ENCODE assay signal across 8 cellular contexts in the genomic region with DNA sequence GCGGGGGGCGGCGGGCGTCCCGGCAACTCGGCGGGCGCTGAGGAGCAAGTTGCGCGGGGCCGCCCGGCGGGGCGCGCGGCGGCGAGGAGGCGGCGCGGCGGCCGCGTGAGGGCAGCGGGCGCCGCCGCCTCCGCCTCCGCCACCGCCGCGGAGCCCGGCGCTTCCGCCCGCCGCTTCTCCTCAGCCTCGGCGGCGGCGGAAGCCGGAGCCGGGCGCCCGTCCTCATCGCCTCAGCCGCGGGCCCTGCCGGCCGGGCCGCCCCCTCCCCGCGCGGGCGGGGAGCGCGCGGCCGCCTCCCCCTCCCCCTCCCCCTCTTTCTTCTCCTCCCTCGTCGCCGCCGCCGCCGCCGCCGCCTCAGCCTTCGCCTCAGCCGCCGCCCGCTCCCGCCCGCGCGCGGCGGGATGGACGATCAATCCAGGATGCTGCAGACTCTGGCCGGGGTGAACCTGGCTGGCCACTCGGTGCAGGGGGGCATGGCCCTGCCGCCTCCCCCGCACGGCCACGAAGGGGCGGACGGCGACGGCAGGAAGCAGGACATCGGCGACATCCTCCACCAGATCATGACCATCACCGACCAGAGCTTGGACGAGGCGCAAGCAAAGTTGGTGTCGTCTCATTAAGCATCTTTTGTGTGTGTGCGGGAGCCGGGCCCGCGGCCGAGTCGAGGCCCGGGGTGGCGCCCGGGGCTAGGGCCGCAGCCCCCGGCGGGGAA. TPM values are rescaled to one million over a fixed set of nuclear protein-coding genes. Genes with fewer than 3 reads are reported as not detected.
DNase-seq lines count a peak whose midpoint lies in the region; ATAC-seq and TF ChIP-seq lines count a peak whose summit lies in the region.

A gene (plus strand): TSS at position 321 of the 712 bp plus-strand sequence.

- H3K4me1 ChIP-seq in HAP-1 (peaks cover 40% of the 10 kb centered on the region), endocrine pancreas (ENCODE audit: control insufficient read depth, insufficient read depth, low read length) (peaks cover 8% of the 10 kb centered on the region), mesodermal cell (ENCODE audit: control insufficient read depth, insufficient read depth, low read length, poor library complexity, severe bottlenecking) (peaks cover 5% of the 10 kb centered on the region)

- DNase-seq in GM10266 (ENCODE audit: extremely low spot score) (peak; percentile 85), HAP-1 (ENCODE audit: low spot score in 2 of 2) (peak in 1 of 2 experiments; percentile 70), NCI-H1092 treated with DMSO at 0.1 percent for 48 hours (lab: John Stamatoyannopoulos, UW) (peak; percentile 46), COLO829 (ENCODE audit: low spot score) (no peak)
- peak; percentile 59 for DNase-seq in activated CD4-positive, alpha-beta memory T cell treated with anti-CD3 and anti-CD28 coated beads for 36 hours
- DNase-seq in stimulated activated naive B cell treated with anti-CD40 and anti-IgM and Interleukin-4, amounts not matched to agents 10 μg/mL and 1 μg/mL and 100 μg/mL, for 72 hours = peak; percentile 33

- H3K27ac Mint-ChIP-seq in activated CD4-positive, alpha-beta memory T cell treated with anti-CD3 and anti-CD28 coated beads for 36 hours = peak within 1 kb of the TSS; percentile 95
- peak within 1 kb of the TSS; percentile 99 for H3K27ac Mint-ChIP-seq in stimulated activated naive B cell treated with anti-CD40 and anti-IgM and Interleukin-4, amounts not matched to agents 10 μg/mL and 1 μg/mL and 100 μg/mL, for 72 hours

- H3K36me3 Mint-ChIP-seq in activated CD4-positive, alpha-beta memory T cell treated with anti-CD3 and anti-CD28 coated beads for 36 hours = peaks cover 7% of the 10 kb centered on the region
- H3K36me3 Mint-ChIP-seq in stimulated activated naive B cell treated with anti-CD40 and anti-IgM and Interleukin-4, amounts not matched to agents 10 μg/mL and 1 μg/mL and 100 μg/mL, for 72 hours = peaks cover 9 to 19% of the 10 kb centered on the region in 2 donors

- H3K27me3 Mint-ChIP-seq in activated CD4-positive, alpha-beta memory T cell treated with anti-CD3 and anti-CD28 coated beads for 36 hours = no peaks in the 10 kb centered on the region
- H3K27me3 Mint-ChIP-seq in stimulated activated naive B cell treated with anti-CD40 and anti-IgM and Interleukin-4, amounts not matched to agents 10 μg/mL and 1 μg/mL and 100 μg/mL, for 72 hours = no peaks in the 10 kb centered on the region

- CTCF ChIA-PET in activated CD4-positive, alpha-beta memory T cell treated with anti-CD3 and anti-CD28 coated beads for 36 hours (lab: Charles Lee) = no interaction called here

- no peaks in the 10 kb centered on the region for H3K9me3 Mint-ChIP-seq in activated CD4-positive, alpha-beta memory T cell treated with anti-CD3 and anti-CD28 coated beads for 36 hours
- no peaks in the 10 kb centered on the region for H3K9me3 Mint-ChIP-seq in stimulated activated naive B cell treated with anti-CD40 and anti-IgM and Interleukin-4, amounts not matched to agents 10 μg/mL and 1 μg/mL and 100 μg/mL, for 72 hours

- in situ Hi-C loops in HAP-1 (cut with MboI; ENCODE audit: low sequenced_read_pairs) = no loop called here

- H3K4me1 Mint-ChIP-seq in activated CD4-positive, alpha-beta memory T cell treated with anti-CD3 and anti-CD28 coated beads for 36 hours (ENCODE audit: low read depth) = peaks cover 32% of the 10 kb centered on the region
- H3K4me1 Mint-ChIP-seq in stimulated activated naive B cell treated with anti-CD40 and anti-IgM and Interleukin-4, amounts not matched to agents 10 μg/mL and 1 μg/mL and 100 μg/mL, for 72 hours = peaks cover 35 to 54% of the 10 kb centered on the region in 2 donors

- peak within 1 kb of the TSS; percentile 79 for H3K27ac ChIP-seq in mesodermal cell (ENCODE audit: low read depth, low read length, severe bottlenecking)

- H3K27me3 ChIP-seq in HAP-1 (ENCODE audit: low read depth) (peaks cover 3% of the 10 kb centered on the region; the same call in 1 of the 2 replicates), endocrine pancreas (ENCODE audit: control insufficient read depth, insufficient read depth, low read length) (no peaks in the 10 kb centered on the region)

- H3K9me3 ChIP-seq in HAP-1 = no peaks in the 10 kb centered on the region
- H3K9me3 ChIP-seq in endocrine pancreas (ENCODE audit: control insufficient read depth, low read length) = no peaks in the 10 kb centered on the region
- no peaks in the 10 kb centered on the region for H3K9me3 ChIP-seq in mesodermal cell (ENCODE audit: control insufficient read depth, low read length)

- peak within 1 kb of the TSS; percentile 86 for H3K4me3 Mint-ChIP-seq in activated CD4-positive, alpha-beta memory T cell treated with anti-CD3 and anti-CD28 coated beads for 36 hours
- H3K4me3 Mint-ChIP-seq in stimulated activated naive B cell treated with anti-CD40 and anti-IgM and Interleukin-4, amounts not matched to agents 10 μg/mL and 1 μg/mL and 100 μg/mL, for 72 hours = peak within 1 kb of the TSS; percentile 97 to 98

- intact Hi-C loops in activated CD4-positive, alpha-beta memory T cell treated with anti-CD3 and anti-CD28 coated beads for 36 hours (cut with micrococcal nuclease) = loop anchor here (5.0 kb wide), 5 partner anchors 80 to 1040 kb away; no protein-coding TSS in a partner anchor

- WGBS in mesodermal cell (ENCODE audit: insufficient coverage in 2 of 2), 2 experiments = 0% methylated on average over 47 to 53 of the region's 107 CpGs

- no peak for TF ChIP-seq CTCF in GM10266 (IDR thresholded peaks at IDR 0.05; ENCODE audit: control insufficient read depth, insufficient read depth, low read depth, missing control alignments)

- H3K36me3 ChIP-seq in HAP-1 (replicated peaks) (peaks cover 11% of the 10 kb centered on the region), endocrine pancreas (ENCODE audit: control insufficient read depth, insufficient read depth, low read length) (no peaks in the 10 kb centered on the region), mesodermal cell (ENCODE audit: control insufficient read depth, insufficient read depth, low read length) (peaks cover 21% of the 10 kb centered on the region)

- peak; percentile 8 to 10 for ATAC-seq in stimulated activated naive B cell treated with anti-CD40 and anti-IgM and Interleukin-4, amounts not matched to agents 10 μg/mL and 1 μg/mL and 100 μg/mL, for 72 hours (replicated peaks)

- peak within 1 kb of the TSS; percentile 65 for H3K9ac ChIP-seq in endocrine pancreas (ENCODE audit: control insufficient read depth, insufficient read depth, low read length)

- H3K4me3 ChIP-seq in HAP-1 (peak within 1 kb of the TSS; percentile 60), endocrine pancreas (ENCODE audit: control insufficient read depth, insufficient read depth, low read length) (peak within 1 kb of the TSS; percentile 85), mesodermal cell (ENCODE audit: extremely low read depth, insufficient read depth, low read length, poor library complexity, severe bottlenecking) (peak within 1 kb of the TSS; percentile 86)

- POLR2A ChIA-PET in activated CD4-positive, alpha-beta memory T cell treated with anti-CD3 and anti-CD28 coated beads for 36 hours (lab: Charles Lee) = interaction anchor here (1.3 to 1.7 kb wide), 2 partner anchors 41 to 43 kb away, joined by 3 to 4 read pairs; no protein-coding TSS in a partner anchor

RNA-seq across cellular contexts. Expression of the gene that starts here (rescaled TPM):
- 10 to 100 TPM; 11.9 to 12.7 TPM for total RNA-seq in activated CD4-positive, alpha-beta memory T cell treated with anti-CD3 and anti-CD28 coated beads for 36 hours
- 61.6 TPM for polyA plus RNA-seq in mesodermal cell (2013, experiment 1 of 2)
- 60.1 TPM for polyA plus RNA-seq in mesodermal cell (2013, experiment 2 of 2)
